1 cellular context compared by ENCODE assay signal in genomic region chr11:2516276-2517015, GRCh38.
TF ChIP-seq lines count a peak whose summit lies in the region.

No MANE protein-coding gene starts in this region.

TF ChIP-seq in WTC11, 78 proteins besides CTCF, POLR2A, EP300 and RAD21 (continued from another document):
- TF ChIP-seq, protein P1, sequence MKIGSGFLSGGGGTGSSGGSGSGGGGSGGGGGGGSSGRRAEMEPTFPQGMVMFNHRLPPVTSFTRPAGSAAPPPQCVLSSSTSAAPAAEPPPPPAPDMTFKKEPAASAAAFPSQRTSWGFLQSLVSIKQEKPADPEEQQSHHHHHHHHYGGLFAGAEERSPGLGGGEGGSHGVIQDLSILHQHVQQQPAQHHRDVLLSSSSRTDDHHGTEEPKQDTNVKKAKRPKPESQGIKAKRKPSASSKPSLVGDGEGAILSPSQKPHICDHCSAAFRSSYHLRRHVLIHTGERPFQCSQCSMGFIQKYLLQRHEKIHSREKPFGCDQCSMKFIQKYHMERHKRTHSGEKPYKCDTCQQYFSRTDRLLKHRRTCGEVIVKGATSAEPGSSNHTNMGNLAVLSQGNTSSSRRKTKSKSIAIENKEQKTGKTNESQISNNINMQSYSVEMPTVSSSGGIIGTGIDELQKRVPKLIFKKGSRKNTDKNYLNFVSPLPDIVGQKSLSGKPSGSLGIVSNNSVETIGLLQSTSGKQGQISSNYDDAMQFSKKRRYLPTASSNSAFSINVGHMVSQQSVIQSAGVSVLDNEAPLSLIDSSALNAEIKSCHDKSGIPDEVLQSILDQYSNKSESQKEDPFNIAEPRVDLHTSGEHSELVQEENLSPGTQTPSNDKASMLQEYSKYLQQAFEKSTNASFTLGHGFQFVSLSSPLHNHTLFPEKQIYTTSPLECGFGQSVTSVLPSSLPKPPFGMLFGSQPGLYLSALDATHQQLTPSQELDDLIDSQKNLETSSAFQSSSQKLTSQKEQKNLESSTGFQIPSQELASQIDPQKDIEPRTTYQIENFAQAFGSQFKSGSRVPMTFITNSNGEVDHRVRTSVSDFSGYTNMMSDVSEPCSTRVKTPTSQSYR (CRISPR knock-in tag; IDR thresholded peaks at IDR 0.05) = no peak
- no peak for TF ChIP-seq NFYB (CRISPR knock-in tag; conservative IDR thresholded peaks at IDR 0.05; ENCODE audit: low read depth)
- TF ChIP-seq ETV6 (CRISPR knock-in tag; IDR thresholded peaks at IDR 0.05) = no peak
